In the genomic region with DNA sequence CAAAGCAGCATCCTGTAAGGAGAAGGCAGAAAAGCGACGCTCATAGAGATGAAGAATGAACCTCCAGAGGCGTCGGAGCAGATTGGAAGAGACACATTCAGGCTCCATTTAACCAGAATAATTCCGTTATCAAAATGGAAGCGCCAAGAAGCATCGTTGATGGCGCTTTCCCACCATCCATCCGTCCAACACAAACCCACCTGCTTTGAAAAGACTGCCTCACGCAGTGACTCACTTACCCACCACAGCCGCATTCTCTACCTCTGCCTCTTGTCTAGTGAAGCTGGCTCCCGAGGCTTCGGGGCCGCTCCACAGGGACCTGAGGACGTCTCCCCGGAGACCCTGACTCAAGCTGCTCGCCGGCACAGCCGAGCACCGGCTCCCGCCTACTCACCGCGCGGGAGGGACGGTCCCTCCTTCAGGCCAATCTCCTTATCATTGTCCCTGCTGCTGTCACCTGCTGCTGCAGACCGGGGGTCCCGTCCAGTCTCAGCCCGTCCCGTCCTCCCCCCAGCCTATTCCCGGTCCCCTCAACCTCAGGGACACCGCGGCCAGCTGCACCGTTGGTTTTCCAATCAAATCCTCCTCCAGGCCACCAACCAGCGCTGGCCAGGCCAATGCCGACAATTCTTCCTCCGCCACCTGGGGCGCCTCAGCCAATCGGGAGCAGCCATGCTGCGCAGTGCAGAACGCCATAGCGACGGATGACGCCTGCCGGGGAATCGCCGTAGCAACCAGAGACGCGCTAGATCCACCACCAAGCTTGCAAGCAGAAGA, we compare ENCODE assay signal across 1 cellular context.
TF ChIP-seq lines count a peak whose summit lies in the region.

A gene with protein sequence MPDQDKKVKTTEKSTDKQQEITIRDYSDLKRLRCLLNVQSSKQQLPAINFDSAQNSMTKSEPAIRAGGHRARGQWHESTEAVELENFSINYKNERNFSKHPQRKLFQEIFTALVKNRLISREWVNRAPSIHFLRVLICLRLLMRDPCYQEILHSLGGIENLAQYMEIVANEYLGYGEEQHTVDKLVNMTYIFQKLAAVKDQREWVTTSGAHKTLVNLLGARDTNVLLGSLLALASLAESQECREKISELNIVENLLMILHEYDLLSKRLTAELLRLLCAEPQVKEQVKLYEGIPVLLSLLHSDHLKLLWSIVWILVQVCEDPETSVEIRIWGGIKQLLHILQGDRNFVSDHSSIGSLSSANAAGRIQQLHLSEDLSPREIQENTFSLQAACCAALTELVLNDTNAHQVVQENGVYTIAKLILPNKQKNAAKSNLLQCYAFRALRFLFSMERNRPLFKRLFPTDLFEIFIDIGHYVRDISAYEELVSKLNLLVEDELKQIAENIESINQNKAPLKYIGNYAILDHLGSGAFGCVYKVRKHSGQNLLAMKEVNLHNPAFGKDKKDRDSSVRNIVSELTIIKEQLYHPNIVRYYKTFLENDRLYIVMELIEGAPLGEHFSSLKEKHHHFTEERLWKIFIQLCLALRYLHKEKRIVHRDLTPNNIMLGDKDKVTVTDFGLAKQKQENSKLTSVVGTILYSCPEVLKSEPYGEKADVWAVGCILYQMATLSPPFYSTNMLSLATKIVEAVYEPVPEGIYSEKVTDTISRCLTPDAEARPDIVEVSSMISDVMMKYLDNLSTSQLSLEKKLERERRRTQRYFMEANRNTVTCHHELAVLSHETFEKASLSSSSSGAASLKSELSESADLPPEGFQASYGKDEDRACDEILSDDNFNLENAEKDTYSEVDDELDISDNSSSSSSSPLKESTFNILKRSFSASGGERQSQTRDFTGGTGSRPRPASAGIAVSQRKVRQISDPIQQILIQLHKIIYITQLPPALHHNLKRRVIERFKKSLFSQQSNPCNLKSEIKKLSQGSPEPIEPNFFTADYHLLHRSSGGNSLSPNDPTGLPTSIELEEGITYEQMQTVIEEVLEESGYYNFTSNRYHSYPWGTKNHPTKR (minus strand): TSS at position 553 of the 777 bp plus-strand sequence. CDS start 16,501 bp downstream, outside the sequence.

TF ChIP-seq in HEK293, 187 proteins besides CTCF, POLR2A, EP300 and RAD21 (continued from another document and continues in another):
- TF ChIP-seq, protein P1, sequence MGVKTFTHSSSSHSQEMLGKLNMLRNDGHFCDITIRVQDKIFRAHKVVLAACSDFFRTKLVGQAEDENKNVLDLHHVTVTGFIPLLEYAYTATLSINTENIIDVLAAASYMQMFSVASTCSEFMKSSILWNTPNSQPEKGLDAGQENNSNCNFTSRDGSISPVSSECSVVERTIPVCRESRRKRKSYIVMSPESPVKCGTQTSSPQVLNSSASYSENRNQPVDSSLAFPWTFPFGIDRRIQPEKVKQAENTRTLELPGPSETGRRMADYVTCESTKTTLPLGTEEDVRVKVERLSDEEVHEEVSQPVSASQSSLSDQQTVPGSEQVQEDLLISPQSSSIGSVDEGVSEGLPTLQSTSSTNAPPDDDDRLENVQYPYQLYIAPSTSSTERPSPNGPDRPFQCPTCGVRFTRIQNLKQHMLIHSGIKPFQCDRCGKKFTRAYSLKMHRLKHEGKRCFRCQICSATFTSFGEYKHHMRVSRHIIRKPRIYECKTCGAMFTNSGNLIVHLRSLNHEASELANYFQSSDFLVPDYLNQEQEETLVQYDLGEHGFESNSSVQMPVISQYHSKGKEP (tag by site-specific recombination; IDR thresholded peaks at IDR 0.05), result no peak
- TF ChIP-seq ZNF510 (tag by site-specific recombination; IDR thresholded peaks at IDR 0.05; ENCODE audit: insufficient replicate concordance) (no peak), ZNF596 (tag by site-specific recombination; IDR thresholded peaks at IDR 0.05) (no peak), ZNF354C (tag by site-specific recombination; IDR thresholded peaks at IDR 0.05; ENCODE audit: borderline replicate concordance, low read depth) (no peak), ZNF132 (tag by site-specific recombination; IDR thresholded peaks at IDR 0.05; ENCODE audit: borderline replicate concordance) (no peak), ZNF239 (tag by site-specific recombination; IDR thresholded peaks at IDR 0.05) (no peak), ZNF248 (tag by site-specific recombination; IDR thresholded peaks at IDR 0.05) (no peak), ZSCAN16 (tag by site-specific recombination; IDR thresholded peaks at IDR 0.05) (no peak), ZNF660 (tag by site-specific recombination; IDR thresholded peaks at IDR 0.05) (no peak), ZFHX2 (tag by site-specific recombination; conservative IDR thresholded peaks at IDR 0.05) (peak; percentile 40; the same call in 1 of the 2 replicates), ZNF624 (tag by site-specific recombination; IDR thresholded peaks at IDR 0.05) (no peak), SP7 (tag by site-specific recombination; IDR thresholded peaks at IDR 0.05) (0 out of 2 replicates have a peak, but pooled peaks have one; percentile 20), ZNF292 (tag by site-specific recombination; IDR thresholded peaks at IDR 0.05; ENCODE audit: borderline replicate concordance, low read depth) (no peak), ZNF335 (tag by site-specific recombination; conservative IDR thresholded peaks at IDR 0.05) (peak; percentile 62), ZNF23 (tag by site-specific recombination; IDR thresholded peaks at IDR 0.05; ENCODE audit: borderline replicate concordance) (no peak), ZBTB21 (tag by site-specific recombination; IDR thresholded peaks at IDR 0.05) (no peak), ZFP41 (tag by site-specific recombination; IDR thresholded peaks at IDR 0.05; ENCODE audit: borderline replicate concordance) (no peak), ZFP37 (tag by site-specific recombination; IDR thresholded peaks at IDR 0.05) (no peak), YY1 (tag by site-specific recombination; IDR thresholded peaks at IDR 0.05) (no peak), ZNF701 (tag by site-specific recombination; IDR thresholded peaks at IDR 0.05) (no peak), PRDM1 (tag by site-specific recombination; IDR thresholded peaks at IDR 0.05) (no peak), SP2 (tag by site-specific recombination; IDR thresholded peaks at IDR 0.05) (peak; percentile 86)
- TF ChIP-seq, protein P2, sequence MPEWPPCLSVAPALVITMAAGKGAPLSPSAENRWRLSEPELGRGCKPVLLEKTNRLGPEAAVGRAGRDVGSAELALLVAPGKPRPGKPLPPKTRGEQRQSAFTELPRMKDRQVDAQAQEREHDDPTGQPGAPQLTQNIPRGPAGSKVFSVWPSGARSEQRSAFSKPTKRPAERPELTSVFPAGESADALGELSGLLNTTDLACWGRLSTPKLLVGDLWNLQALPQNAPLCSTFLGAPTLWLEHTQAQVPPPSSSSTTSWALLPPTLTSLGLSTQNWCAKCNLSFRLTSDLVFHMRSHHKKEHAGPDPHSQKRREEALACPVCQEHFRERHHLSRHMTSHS (tag by site-specific recombination; IDR thresholded peaks at IDR 0.05), result no peak
- TF ChIP-seq, protein P3, sequence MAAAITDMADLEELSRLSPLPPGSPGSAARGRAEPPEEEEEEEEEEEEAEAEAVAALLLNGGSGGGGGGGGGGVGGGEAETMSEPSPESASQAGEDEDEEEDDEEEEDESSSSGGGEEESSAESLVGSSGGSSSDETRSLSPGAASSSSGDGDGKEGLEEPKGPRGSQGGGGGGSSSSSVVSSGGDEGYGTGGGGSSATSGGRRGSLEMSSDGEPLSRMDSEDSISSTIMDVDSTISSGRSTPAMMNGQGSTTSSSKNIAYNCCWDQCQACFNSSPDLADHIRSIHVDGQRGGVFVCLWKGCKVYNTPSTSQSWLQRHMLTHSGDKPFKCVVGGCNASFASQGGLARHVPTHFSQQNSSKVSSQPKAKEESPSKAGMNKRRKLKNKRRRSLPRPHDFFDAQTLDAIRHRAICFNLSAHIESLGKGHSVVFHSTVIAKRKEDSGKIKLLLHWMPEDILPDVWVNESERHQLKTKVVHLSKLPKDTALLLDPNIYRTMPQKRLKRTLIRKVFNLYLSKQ (tag by site-specific recombination; IDR thresholded peaks at IDR 0.05; ENCODE audit: borderline replicate concordance), result no peak
- TF ChIP-seq, protein P4, sequence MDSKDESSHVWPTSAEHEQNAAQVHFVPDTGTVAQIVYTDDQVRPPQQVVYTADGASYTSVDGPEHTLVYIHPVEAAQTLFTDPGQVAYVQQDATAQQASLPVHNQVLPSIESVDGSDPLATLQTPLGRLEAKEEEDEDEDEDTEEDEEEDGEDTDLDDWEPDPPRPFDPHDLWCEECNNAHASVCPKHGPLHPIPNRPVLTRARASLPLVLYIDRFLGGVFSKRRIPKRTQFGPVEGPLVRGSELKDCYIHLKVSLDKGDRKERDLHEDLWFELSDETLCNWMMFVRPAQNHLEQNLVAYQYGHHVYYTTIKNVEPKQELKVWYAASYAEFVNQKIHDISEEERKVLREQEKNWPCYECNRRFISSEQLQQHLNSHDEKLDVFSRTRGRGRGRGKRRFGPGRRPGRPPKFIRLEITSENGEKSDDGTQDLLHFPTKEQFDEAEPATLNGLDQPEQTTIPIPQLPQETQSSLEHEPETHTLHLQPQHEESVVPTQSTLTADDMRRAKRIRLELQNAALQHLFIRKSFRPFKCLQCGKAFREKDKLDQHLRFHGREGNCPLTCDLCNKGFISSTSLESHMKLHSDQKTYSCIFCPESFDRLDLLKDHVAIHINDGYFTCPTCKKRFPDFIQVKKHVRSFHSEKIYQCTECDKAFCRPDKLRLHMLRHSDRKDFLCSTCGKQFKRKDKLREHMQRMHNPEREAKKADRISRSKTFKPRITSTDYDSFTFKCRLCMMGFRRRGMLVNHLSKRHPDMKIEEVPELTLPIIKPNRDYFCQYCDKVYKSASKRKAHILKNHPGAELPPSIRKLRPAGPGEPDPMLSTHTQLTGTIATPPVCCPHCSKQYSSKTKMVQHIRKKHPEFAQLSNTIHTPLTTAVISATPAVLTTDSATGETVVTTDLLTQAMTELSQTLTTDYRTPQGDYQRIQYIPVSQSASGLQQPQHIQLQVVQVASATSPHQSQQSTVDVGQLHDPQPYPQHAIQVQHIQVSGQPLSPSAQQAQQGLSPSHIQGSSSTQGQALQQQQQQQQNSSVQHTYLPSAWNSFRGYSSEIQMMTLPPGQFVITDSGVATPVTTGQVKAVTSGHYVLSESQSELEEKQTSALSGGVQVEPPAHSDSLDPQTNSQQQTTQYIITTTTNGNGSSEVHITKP (tag by site-specific recombination; IDR thresholded peaks at IDR 0.05), result peak; percentile 53
- TF ChIP-seq, protein P5, sequence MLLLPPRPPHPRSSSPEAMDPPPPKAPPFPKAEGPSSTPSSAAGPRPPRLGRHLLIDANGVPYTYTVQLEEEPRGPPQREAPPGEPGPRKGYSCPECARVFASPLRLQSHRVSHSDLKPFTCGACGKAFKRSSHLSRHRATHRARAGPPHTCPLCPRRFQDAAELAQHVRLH (tag by site-specific recombination; IDR thresholded peaks at IDR 0.05), result no peak
- TF ChIP-seq, protein P6, sequence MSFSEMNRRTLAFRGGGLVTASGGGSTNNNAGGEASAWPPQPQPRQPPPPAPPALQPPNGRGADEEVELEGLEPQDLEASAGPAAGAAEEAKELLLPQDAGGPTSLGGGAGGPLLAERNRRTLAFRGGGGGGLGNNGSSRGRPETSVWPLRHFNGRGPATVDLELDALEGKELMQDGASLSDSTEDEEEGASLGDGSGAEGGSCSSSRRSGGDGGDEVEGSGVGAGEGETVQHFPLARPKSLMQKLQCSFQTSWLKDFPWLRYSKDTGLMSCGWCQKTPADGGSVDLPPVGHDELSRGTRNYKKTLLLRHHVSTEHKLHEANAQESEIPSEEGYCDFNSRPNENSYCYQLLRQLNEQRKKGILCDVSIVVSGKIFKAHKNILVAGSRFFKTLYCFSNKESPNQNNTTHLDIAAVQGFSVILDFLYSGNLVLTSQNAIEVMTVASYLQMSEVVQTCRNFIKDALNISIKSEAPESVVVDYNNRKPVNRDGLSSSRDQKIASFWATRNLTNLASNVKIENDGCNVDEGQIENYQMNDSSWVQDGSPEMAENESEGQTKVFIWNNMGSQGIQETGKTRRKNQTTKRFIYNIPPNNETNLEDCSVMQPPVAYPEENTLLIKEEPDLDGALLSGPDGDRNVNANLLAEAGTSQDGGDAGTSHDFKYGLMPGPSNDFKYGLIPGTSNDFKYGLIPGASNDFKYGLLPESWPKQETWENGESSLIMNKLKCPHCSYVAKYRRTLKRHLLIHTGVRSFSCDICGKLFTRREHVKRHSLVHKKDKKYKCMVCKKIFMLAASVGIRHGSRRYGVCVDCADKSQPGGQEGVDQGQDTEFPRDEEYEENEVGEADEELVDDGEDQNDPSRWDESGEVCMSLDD (tag by site-specific recombination; IDR thresholded peaks at IDR 0.05), result no peak
- TF ChIP-seq, protein P7, sequence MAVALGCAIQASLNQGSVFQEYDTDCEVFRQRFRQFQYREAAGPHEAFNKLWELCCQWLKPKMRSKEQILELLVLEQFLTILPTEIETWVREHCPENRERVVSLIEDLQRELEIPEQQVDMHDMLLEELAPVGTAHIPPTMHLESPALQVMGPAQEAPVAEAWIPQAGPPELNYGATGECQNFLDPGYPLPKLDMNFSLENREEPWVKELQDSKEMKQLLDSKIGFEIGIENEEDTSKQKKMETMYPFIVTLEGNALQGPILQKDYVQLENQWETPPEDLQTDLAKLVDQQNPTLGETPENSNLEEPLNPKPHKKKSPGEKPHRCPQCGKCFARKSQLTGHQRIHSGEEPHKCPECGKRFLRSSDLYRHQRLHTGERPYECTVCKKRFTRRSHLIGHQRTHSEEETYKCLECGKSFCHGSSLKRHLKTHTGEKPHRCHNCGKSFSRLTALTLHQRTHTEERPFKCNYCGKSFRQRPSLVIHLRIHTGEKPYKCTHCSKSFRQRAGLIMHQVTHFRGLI (tag by site-specific recombination; IDR thresholded peaks at IDR 0.05), result no peak
- TF ChIP-seq, protein P8, sequence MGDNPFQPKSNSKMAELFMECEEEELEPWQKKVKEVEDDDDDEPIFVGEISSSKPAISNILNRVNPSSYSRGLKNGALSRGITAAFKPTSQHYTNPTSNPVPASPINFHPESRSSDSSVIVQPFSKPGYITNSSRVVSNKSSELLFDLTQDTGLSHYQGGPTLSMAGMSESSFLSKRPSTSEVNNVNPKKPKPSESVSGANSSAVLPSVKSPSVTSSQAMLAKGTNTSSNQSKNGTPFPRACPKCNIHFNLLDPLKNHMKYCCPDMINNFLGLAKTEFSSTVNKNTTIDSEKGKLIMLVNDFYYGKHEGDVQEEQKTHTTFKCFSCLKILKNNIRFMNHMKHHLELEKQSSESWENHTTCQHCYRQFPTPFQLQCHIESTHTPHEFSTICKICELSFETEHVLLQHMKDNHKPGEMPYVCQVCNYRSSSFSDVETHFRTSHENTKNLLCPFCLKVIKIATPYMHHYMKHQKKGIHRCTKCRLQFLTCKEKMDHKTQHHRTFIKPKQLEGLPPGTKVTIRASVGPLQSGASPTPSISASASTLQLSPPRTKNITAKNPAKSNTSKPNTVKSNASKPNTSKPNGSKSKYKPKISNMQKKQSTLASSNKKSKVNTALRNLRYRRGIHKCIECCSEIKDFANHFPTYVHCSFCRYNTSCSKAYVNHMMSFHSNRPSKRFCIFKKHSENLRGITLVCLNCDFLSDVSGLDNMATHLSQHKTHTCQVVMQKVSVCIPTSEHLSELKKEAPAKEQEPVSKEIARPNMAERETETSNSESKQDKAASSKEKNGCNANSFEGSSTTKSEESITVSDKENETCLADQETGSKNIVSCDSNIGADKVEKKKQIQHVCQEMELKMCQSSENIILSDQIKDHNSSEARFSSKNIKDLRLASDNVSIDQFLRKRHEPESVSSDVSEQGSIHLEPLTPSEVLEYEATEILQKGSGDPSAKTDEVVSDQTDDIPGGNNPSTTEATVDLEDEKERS (tag by site-specific recombination; IDR thresholded peaks at IDR 0.05), result no peak
- TF ChIP-seq, protein P9, sequence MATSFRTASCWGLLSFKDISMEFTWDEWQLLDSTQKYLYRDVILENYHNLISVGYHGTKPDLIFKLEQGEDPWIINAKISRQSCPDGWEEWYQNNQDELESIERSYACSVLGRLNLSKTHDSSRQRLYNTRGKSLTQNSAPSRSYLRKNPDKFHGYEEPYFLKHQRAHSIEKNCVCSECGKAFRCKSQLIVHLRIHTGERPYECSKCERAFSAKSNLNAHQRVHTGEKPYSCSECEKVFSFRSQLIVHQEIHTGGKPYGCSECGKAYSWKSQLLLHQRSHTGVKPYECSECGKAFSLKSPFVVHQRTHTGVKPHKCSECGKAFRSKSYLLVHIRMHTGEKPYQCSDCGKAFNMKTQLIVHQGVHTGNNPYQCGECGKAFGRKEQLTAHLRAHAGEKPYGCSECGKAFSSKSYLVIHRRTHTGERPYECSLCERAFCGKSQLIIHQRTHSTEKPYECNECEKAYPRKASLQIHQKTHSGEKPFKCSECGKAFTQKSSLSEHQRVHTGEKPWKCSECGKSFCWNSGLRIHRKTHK (tag by site-specific recombination; IDR thresholded peaks at IDR 0.05), result no peak
